1 cellular context compared by ENCODE assay signal in genomic region chr12:15928345-15928744, GRCh38.
TF ChIP-seq lines count a peak whose summit lies in the region.

No MANE protein-coding gene starts in this region.

TF ChIP-seq in HepG2, 621 proteins besides CTCF, POLR2A, EP300 and RAD21:
- TF ChIP-seq ZNF652 (CRISPR knock-in tag; IDR thresholded peaks at IDR 0.05; ENCODE audit: borderline replicate concordance, low read depth) (peak; percentile 78), TARDBP (CRISPR knock-in tag; IDR thresholded peaks at IDR 0.05) (no peak), FLYWCH1 (CRISPR knock-in tag; IDR thresholded peaks at IDR 0.05) (no peak), FOSL2 (CRISPR knock-in tag; IDR thresholded peaks at IDR 0.05) (0 out of 2 replicates have a peak, but pooled peaks have one; percentile 31), ATF7 (IDR thresholded peaks at IDR 0.05) (no peak), ATF7 (CRISPR knock-in tag; IDR thresholded peaks at IDR 0.05) (no peak)
- TF ChIP-seq, protein P1, sequence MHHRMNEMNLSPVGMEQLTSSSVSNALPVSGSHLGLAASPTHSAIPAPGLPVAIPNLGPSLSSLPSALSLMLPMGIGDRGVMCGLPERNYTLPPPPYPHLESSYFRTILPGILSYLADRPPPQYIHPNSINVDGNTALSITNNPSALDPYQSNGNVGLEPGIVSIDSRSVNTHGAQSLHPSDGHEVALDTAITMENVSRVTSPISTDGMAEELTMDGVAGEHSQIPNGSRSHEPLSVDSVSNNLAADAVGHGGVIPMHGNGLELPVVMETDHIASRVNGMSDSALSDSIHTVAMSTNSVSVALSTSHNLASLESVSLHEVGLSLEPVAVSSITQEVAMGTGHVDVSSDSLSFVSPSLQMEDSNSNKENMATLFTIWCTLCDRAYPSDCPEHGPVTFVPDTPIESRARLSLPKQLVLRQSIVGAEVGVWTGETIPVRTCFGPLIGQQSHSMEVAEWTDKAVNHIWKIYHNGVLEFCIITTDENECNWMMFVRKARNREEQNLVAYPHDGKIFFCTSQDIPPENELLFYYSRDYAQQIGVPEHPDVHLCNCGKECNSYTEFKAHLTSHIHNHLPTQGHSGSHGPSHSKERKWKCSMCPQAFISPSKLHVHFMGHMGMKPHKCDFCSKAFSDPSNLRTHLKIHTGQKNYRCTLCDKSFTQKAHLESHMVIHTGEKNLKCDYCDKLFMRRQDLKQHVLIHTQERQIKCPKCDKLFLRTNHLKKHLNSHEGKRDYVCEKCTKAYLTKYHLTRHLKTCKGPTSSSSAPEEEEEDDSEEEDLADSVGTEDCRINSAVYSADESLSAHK (CRISPR knock-in tag; IDR thresholded peaks at IDR 0.05; ENCODE audit: borderline replicate concordance) = no peak
- TF ChIP-seq, protein P2, sequence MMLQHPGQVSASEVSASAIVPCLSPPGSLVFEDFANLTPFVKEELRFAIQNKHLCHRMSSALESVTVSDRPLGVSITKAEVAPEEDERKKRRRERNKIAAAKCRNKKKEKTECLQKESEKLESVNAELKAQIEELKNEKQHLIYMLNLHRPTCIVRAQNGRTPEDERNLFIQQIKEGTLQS (CRISPR knock-in tag; IDR thresholded peaks at IDR 0.05) = 0 out of 2 replicates have a peak, but pooled peaks have one; percentile 28
